ENCODE assay signal across 11 cellular contexts in genomic region chr16:65069090-65069489, GRCh38. TPM values are rescaled to one million over a fixed set of nuclear protein-coding genes. Genes with fewer than 3 reads are reported as not detected.
A peak's percentile ranks its signal among the peaks of the same experiment; 100 is the strongest.
DNase-seq lines count a peak whose midpoint lies in the region; TF ChIP-seq lines count a peak whose summit lies in the region.
"Had no signal": no experiment of that assay in that cellular context is flagged by ENCODE, and none has a peak within 500 bp of the region (broad histone marks: within the 10 kb centered on the region; RNA-seq: fewer than 3 reads in every experiment).

No MANE protein-coding gene starts in this region.

- H3K36me3 ChIP-seq in SJSA1 (no peaks in the 10 kb centered on the region), suprapubic skin (no peaks in the 10 kb centered on the region), tibial artery (no peaks in the 10 kb centered on the region)

- H3K27me3 ChIP-seq in SJSA1 (replicated peaks) = no peaks in the 10 kb centered on the region
- no peaks in the 10 kb centered on the region for H3K27me3 ChIP-seq in suprapubic skin
- no peaks in the 10 kb centered on the region for H3K27me3 ChIP-seq in tibial artery

- no peak overlapping the region for H3K4me3 ChIP-seq in SJSA1
- no peak overlapping the region for H3K4me3 ChIP-seq in fibroblast of mammary gland (ENCODE audit: control insufficient read depth, low read depth, low read length)
- no peak overlapping the region for H3K4me3 ChIP-seq in skeletal muscle cell (ENCODE audit: low read depth, low read length)
- H3K4me3 ChIP-seq in suprapubic skin = no peak overlapping the region
- H3K4me3 ChIP-seq in tibial artery = no peak overlapping the region

- H3K27ac ChIP-seq in SJSA1 (peak overlapping the region; percentile 87), suprapubic skin (no peak overlapping the region), tibial artery (no peak overlapping the region)

- intact Hi-C loops in tibial artery (cut with DNase I; ENCODE audit: low total_unique reads) = no loop called here

- H3K9me3 ChIP-seq in SJSA1 (replicated peaks) = no peaks in the 10 kb centered on the region
- no peaks in the 10 kb centered on the region for H3K9me3 ChIP-seq in suprapubic skin
- H3K9me3 ChIP-seq in tibial artery = no peaks in the 10 kb centered on the region

- 59% methylated on average over 4 of the region's 4 CpGs for WGBS in suprapubic skin

- peak; percentile 32 for DNase-seq in GM03348 (ENCODE audit: low spot score)
- DNase-seq in SJSA1 (ENCODE audit: low read depth in 1 of 2, low spot score in 2 of 2) = peak in 1 of 2 experiments; percentile 72
- DNase-seq in fibroblast of mammary gland (ENCODE audit: low read depth) = peak; percentile 97
- DNase-seq in skeletal muscle cell (ENCODE audit: low read depth) = peak; percentile 60
- no peak for DNase-seq in hippocampal formation (lab: John Stamatoyannopoulos, UW)
- no peak for DNase-seq in NCI-H526 (lab: John Stamatoyannopoulos, UW)
- DNase-seq in suprapubic skin (ENCODE audit: low spot score in 2 of 2) = no peak
- no peak for DNase-seq in tibial artery
- DNase-seq: H9, retina, SW 1271 had no signal

- H3K4me1 ChIP-seq in SJSA1 (replicated peaks) (peaks cover 39% of the 10 kb centered on the region), suprapubic skin (peaks cover 11% of the 10 kb centered on the region), tibial artery (peaks cover 0 to 37% (median 24%) of the 10 kb centered on the region in 4 donors)

- TF ChIP-seq POLR2A in suprapubic skin (IDR thresholded peaks at IDR 0.05) = no peak

- no peak for TF ChIP-seq CTCF in fibroblast of mammary gland (conservative IDR thresholded peaks at IDR 0.05; ENCODE audit: control insufficient read depth, insufficient read depth, low read depth, low read length)
- no peak for TF ChIP-seq CTCF in suprapubic skin (IDR thresholded peaks at IDR 0.05)
- no peak for TF ChIP-seq CTCF in tibial artery (IDR thresholded peaks at IDR 0.05)

- TF ChIP-seq EP300 in suprapubic skin (IDR thresholded peaks at IDR 0.05) = no peak

RNA-seq across cellular contexts. Expression of gene CDH11, which starts 52.8 kb away (rescaled TPM):
- total RNA-seq in SJSA1 (2014; rRNA removed; shearing (Covaris generic)) = 107 and 113 TPM in 2 replicates
- 10 to 100 TPM; 10.3 to 41.4 (median 25.8) TPM for total RNA-seq in suprapubic skin

Comparison
In these comparisons a context has a peak if more than half of its experiments do, and no peak if none do; other contexts are left out.
1. DNase-seq: peak in GM03348 (single experiment), fibroblast of mammary gland (single experiment) and skeletal muscle cell (single experiment); none in hippocampal formation (0 of 2), NCI-H526 (0 of 2), suprapubic skin (0 of 2) and tibial artery (0 of 2).